In the genomic region with DNA sequence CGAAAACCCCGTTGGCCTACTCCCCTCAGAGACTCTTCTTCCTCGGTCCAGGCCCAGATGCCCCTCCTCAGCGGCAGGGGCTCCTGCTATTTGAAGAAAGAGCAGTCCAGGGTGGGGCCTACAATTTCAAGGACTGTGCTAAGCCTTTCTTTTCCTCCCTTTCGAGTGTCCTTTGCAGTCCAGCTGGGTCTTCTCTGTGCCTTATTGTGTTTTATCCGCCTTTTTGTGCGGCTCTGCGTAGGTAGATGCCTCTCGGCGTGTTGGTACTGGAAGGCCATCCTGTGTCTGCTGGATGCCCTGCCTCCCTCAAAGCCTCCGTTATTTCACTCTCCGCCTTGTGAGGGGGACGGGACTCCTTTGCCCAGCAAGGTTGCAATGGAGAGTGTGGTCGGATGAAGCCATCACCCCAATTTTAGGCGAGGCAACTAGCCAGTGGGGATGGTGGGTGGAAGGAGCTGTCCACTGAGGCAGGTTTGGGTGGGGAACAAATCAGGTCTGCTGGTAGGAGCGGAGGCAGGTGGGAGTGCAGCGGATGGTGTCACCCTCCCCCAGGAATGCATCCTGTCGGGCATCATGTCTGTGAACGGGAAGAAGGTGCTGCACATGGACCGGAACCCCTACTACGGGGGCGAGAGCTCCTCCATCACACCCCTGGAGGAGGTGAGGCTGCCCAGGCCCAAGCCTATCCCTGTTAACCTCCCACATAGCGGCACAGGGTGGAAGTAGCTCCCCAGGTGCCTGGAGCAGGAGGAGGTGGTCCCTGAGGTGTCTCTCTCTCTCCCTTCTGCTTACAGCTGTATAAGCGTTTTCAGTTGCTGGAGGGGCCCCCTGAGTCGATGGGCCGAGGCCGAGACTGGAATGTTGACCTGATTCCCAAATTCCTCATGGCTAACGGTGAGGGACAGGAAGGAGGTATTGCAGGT, we compare ENCODE assay signal across 8 cellular contexts. TPM values are rescaled to one million over a fixed set of nuclear protein-coding genes. Genes with fewer than 3 reads are reported as not detected.
DNase-seq lines count a peak whose midpoint lies in the region; ATAC-seq and TF ChIP-seq lines count a peak whose summit lies in the region.

No MANE protein-coding gene starts in this region.

- H3F3A ChIP-seq in SU-DHL-6 (ENCODE audit: insufficient read depth) = peaks cover 7% of the 10 kb centered on the region; the same call in 1 of the 2 replicates

- H4K20me1 ChIP-seq in SU-DHL-6 (ENCODE audit: low read depth, low read length) = no peaks in the 10 kb centered on the region

- WGBS in sigmoid colon, 2 donors = 67 to 71% methylated on average over 28 of the region's 28 CpGs

- H3K79me2 ChIP-seq in SU-DHL-6 (ENCODE audit: insufficient read depth, low read length) = peaks cover 15% of the 10 kb centered on the region

- peak overlapping the region; percentile 67 for H3K4me2 ChIP-seq in SU-DHL-6 (ENCODE audit: low read depth, low read length, poor library complexity, severe bottlenecking)

- no peak overlapping the region for H2AFZ ChIP-seq in SU-DHL-6 (ENCODE audit: low read depth, low read length, severe bottlenecking)

- 0 out of 2 replicates have a peak overlapping the region, but pooled peaks have one; percentile 9 for H3K27ac ChIP-seq in SU-DHL-6 (ENCODE audit: low read depth, low read length)
- peak overlapping the region; percentile 85 to 93 (median 88) for H3K27ac ChIP-seq in sigmoid colon

- no peak for DNase-seq in GM12865 (ENCODE audit: low read depth)
- DNase-seq in fibroblast of the aortic adventitia (ENCODE audit: low read depth) = no peak
- DNase-seq in sigmoid colon = no peak
- DNase-seq in erythroblast (lab: John Stamatoyannopoulos, UW) = no peak
- DNase-seq in omental fat pad (ENCODE audit: low spot score) = no peak

- H3K4me3 ChIP-seq in GM12865 (ENCODE audit: low read depth, low read length) (peak overlapping the region; percentile 73), SU-DHL-6 (ENCODE audit: insufficient read depth, low read length, poor library complexity, severe bottlenecking) (peak overlapping the region; percentile 67), fibroblast of the aortic adventitia (ENCODE audit: low read depth, low read length) (peak overlapping the region; percentile 77), sigmoid colon (peak overlapping the region; percentile 48 to 76 (median 70))

- intact Hi-C loops in sigmoid colon (cut with DNase I) = loop anchor here (5.0 kb wide), 1 partner anchor 49 kb away; the partner anchor contains the start of gene UBL4A

- H3K36me3 ChIP-seq in SU-DHL-6 (ENCODE audit: low read length) (no peaks in the 10 kb centered on the region), sigmoid colon (peaks cover 0 to 53% (median 19%) of the 10 kb centered on the region in 4 donors)

- H3K9me3 ChIP-seq in SU-DHL-6 (ENCODE audit: insufficient read depth, low read length) (no peaks in the 10 kb centered on the region), sigmoid colon (no peaks in the 10 kb centered on the region)

- no peaks in the 10 kb centered on the region for H3K9me2 ChIP-seq in SU-DHL-6 (replicated peaks; ENCODE audit: insufficient read depth, low read length)

- no peak for ATAC-seq in HG02870 (IDR thresholded peaks at IDR 0.05; ENCODE audit: unreplicated experiment)
- ATAC-seq in HG03571 (IDR thresholded peaks at IDR 0.05; ENCODE audit: unreplicated experiment) = no peak
- no peak for ATAC-seq in omental fat pad (ENCODE audit: low FRiP score)

- H3K27me3 ChIP-seq in SU-DHL-6 (ENCODE audit: low read length) = no peaks in the 10 kb centered on the region
- no peaks in the 10 kb centered on the region for H3K27me3 ChIP-seq in sigmoid colon

- peaks cover 0 to 27% (median 13%) of the 10 kb centered on the region in 4 donors for H3K4me1 ChIP-seq in sigmoid colon

- TF ChIP-seq CTCF in GM12865 (IDR thresholded peaks at IDR 0.05; ENCODE audit: insufficient read depth, low read depth, low read length, missing control alignments) (no peak), SU-DHL-6 (IDR thresholded peaks at IDR 0.05; ENCODE audit: insufficient read depth, low read length, poor library complexity, severe bottlenecking) (no peak), fibroblast of the aortic adventitia (IDR thresholded peaks at IDR 0.05; ENCODE audit: insufficient read depth, low read length) (no peak), sigmoid colon (IDR thresholded peaks at IDR 0.05) (no peak), omental fat pad (IDR thresholded peaks at IDR 0.05) (no peak)

- no peak for TF ChIP-seq POLR2A in sigmoid colon (IDR thresholded peaks at IDR 0.05)
- no peak for TF ChIP-seq POLR2A in erythroblast (IDR thresholded peaks at IDR 0.05; ENCODE audit: low read length)

- no peak for TF ChIP-seq EP300 in sigmoid colon (IDR thresholded peaks at IDR 0.05)

- peak overlapping the region; percentile 72 for H3K9ac ChIP-seq in SU-DHL-6 (ENCODE audit: low read length)

RNA-seq across cellular contexts. Expression of gene GDI1, which starts 1.3 kb away (rescaled TPM):
- 53.9 and 115 TPM in 2 replicates for total RNA-seq in fibroblast of the aortic adventitia (ENCODE audit: low replicate concordance)
- 100 to 1,000 TPM in 1 of 4 donors, 10 to 100 TPM in 3; 71.7 to 101 (median 86.1) TPM for total RNA-seq in sigmoid colon
- 10 to 100 TPM; 50.9 to 75.4 (median 51.1) TPM for polyA plus RNA-seq in sigmoid colon
- 100 to 1,000 TPM in 2 of 4 donors, 10 to 100 TPM in 2; 75.3 to 119 (median 96.9) TPM for total RNA-seq in omental fat pad

RNA-seq across cellular contexts. Expression of gene FAM50A, which starts 5.7 kb away (rescaled TPM):
- total RNA-seq in fibroblast of the aortic adventitia (ENCODE audit: low replicate concordance) (39.0 and 99.0 TPM in 2 replicates), sigmoid colon (10 to 100 TPM; 40.5 to 78.1 (median 48.7) TPM), omental fat pad (10 to 100 TPM; 49.2 to 83.2 (median 74.9) TPM)
- 10 to 100 TPM; 61.9 to 85.1 (median 85.1) TPM for polyA plus RNA-seq in sigmoid colon

RNA-seq across cellular contexts. Expression of gene ATP6AP1, which starts 9.8 kb away (rescaled TPM):
- 33.2 and 36.1 TPM in 2 replicates for total RNA-seq in fibroblast of the aortic adventitia (ENCODE audit: low replicate concordance)
- total RNA-seq in sigmoid colon = 10 to 100 TPM; 16.5 to 54.6 (median 27.0) TPM
- 10 to 100 TPM; 18.6 to 87.7 (median 39.1) TPM for polyA plus RNA-seq in sigmoid colon
- total RNA-seq in omental fat pad = 10 to 100 TPM; 23.8 to 51.8 (median 37.2) TPM

RNA-seq across cellular contexts. Expression of gene PLXNA3, which starts 19.8 kb away (rescaled TPM):
- total RNA-seq in fibroblast of the aortic adventitia (ENCODE audit: low replicate concordance) (11.9 and 25.8 TPM in 2 replicates), sigmoid colon (10 to 100 TPM in 1 of 4 donors, 1 to 10 TPM in 3; 3.1 to 12.7 (median 5.9) TPM), omental fat pad (10 to 100 TPM in 2 of 4 donors, 1 to 10 TPM in 2; 9.7 to 16.9 (median 11.3) TPM)
- 10 to 100 TPM in 1 of 3 donors, 1 to 10 TPM in 2; 4.2 to 22.9 (median 8.6) TPM for polyA plus RNA-seq in sigmoid colon

RNA-seq across cellular contexts. Expression of gene TAFAZZIN, which starts 26.9 kb away (rescaled TPM):
- total RNA-seq in fibroblast of the aortic adventitia (ENCODE audit: low replicate concordance) (18.0 and 30.9 TPM in 2 replicates), sigmoid colon (10 to 100 TPM; 35.7 to 58.2 (median 36.6) TPM), omental fat pad (10 to 100 TPM; 20.8 to 76.3 (median 33.1) TPM)
- polyA plus RNA-seq in sigmoid colon = 10 to 100 TPM in 1 of 3 donors, 1 to 10 TPM in 2; 8.4 to 48.0 (median 9.2) TPM
